10 cellular contexts compared by ENCODE assay signal in genomic region chr10:89534826-89535166, GRCh38. TPM values are rescaled to one million over a fixed set of nuclear protein-coding genes. Genes with fewer than 3 reads are reported as not detected.
DNase-seq lines count a peak whose midpoint lies in the region; ATAC-seq and TF ChIP-seq lines count a peak whose summit lies in the region.
"Had no signal": no experiment of that assay in that cellular context is flagged by ENCODE, and none has a peak within 500 bp of the region (broad histone marks: within the 10 kb centered on the region; RNA-seq: fewer than 3 reads in every experiment).

No MANE protein-coding gene starts in this region.

- DNase-seq in activated CD4-positive, alpha-beta T cell treated with anti-CD3 and anti-CD28 coated beads for 36 hours = no peak
- DNase-seq in activated CD4-positive, alpha-beta T cell treated with anti-CD3 and anti-CD28 coated beads for 48 hours = no peak
- DNase-seq in body of pancreas = no peak
- no peak for DNase-seq in kidney epithelial cell (ENCODE audit: low read depth)
- no peak for DNase-seq in stimulated activated CD4-positive, alpha-beta T cell treated with anti-CD3 and anti-CD28 coated beads, Interleukin-4, amount 100 ng/mL, for 1 hour
- no peak for DNase-seq in COR-L47 (lab: John Stamatoyannopoulos, UW)
- DNase-seq: stimulated activated naive CD4-positive, alpha-beta T cell had no signal

- CTCF ChIA-PET in activated CD4-positive, alpha-beta T cell treated with anti-CD3 and anti-CD28 coated beads for 36 hours (lab: Charles Lee) = interaction anchor here (0.8 kb wide), 1 partner anchor 714 kb away, joined by 3 read pairs; no protein-coding TSS in a partner anchor

- no peak for TF ChIP-seq POLR2A in body of pancreas (IDR thresholded peaks at IDR 0.05)

- H3K4me1 ChIP-seq in body of pancreas (peaks cover 26% of the 10 kb centered on the region), subcutaneous abdominal adipose tissue (ENCODE audit: control insufficient read depth in 5 of 5, insufficient read depth in 5 of 5, low read length in 5 of 5) (peaks cover 0 to 12% (median 11%) of the 10 kb centered on the region in 5 donors)

- POLR2A ChIA-PET in activated CD4-positive, alpha-beta T cell treated with anti-CD3 and anti-CD28 coated beads for 36 hours (lab: Charles Lee) = no interaction called here

- H3K27ac Mint-ChIP-seq in activated CD4-positive, alpha-beta T cell treated with anti-CD3 and anti-CD28 coated beads for 36 hours = no peak overlapping the region

- WGBS in body of pancreas, 2 donors = 9 to 11% methylated on average over 8 of the region's 8 CpGs

- intact Hi-C loops in activated CD4-positive, alpha-beta T cell treated with anti-CD3 and anti-CD28 coated beads for 36 hours (cut with DNase I, micrococcal nuclease) = no loop called here
- intact Hi-C loops in body of pancreas (cut with DNase I) = no loop called here

- TF ChIP-seq CTCF in body of pancreas (IDR thresholded peaks at IDR 0.05) = no peak
- no peak for TF ChIP-seq CTCF in kidney epithelial cell (IDR thresholded peaks at IDR 0.05; ENCODE audit: insufficient read depth, low read length, poor library complexity, severe bottlenecking)

- peaks cover 63% of the 10 kb centered on the region for H3K27me3 Mint-ChIP-seq in activated CD4-positive, alpha-beta T cell treated with anti-CD3 and anti-CD28 coated beads for 36 hours

- H3K36me3 ChIP-seq in body of pancreas (replicated peaks in 1 of 2; ENCODE audit: insufficient read depth in 1 of 2, low read depth in 2 of 2) = no peaks in the 10 kb centered on the region
- no peaks in the 10 kb centered on the region for H3K36me3 ChIP-seq in kidney epithelial cell (ENCODE audit: control insufficient read depth, insufficient read depth, low read length)
- H3K36me3 ChIP-seq in subcutaneous abdominal adipose tissue (ENCODE audit: control insufficient read depth in 5 of 5, insufficient read depth in 5 of 5, low read length in 5 of 5) = no peaks in the 10 kb centered on the region

- peak overlapping the region; percentile 48 for H3K4me3 ChIP-seq in body of pancreas
- peak overlapping the region; percentile 54 for H3K4me3 ChIP-seq in kidney epithelial cell (ENCODE audit: low read depth, low read length)
- peak overlapping the region in 4 of 5 donors; percentile 36 to 56 (median 45) for H3K4me3 ChIP-seq in subcutaneous abdominal adipose tissue (ENCODE audit: low read depth in 1 of 5, low read length in 5 of 5)

- no peaks in the 10 kb centered on the region for H3K9me3 Mint-ChIP-seq in activated CD4-positive, alpha-beta T cell treated with anti-CD3 and anti-CD28 coated beads for 36 hours (ENCODE audit: low read depth)

- no peaks in the 10 kb centered on the region for H3K36me3 Mint-ChIP-seq in activated CD4-positive, alpha-beta T cell treated with anti-CD3 and anti-CD28 coated beads for 36 hours (ENCODE audit: low read depth)

- peak overlapping the region; percentile 19 for H3K4me3 Mint-ChIP-seq in activated CD4-positive, alpha-beta T cell treated with anti-CD3 and anti-CD28 coated beads for 36 hours

- peaks cover 11% of the 10 kb centered on the region for H3K4me1 Mint-ChIP-seq in activated CD4-positive, alpha-beta T cell treated with anti-CD3 and anti-CD28 coated beads for 36 hours

- no peak overlapping the region for H3K9ac ChIP-seq in subcutaneous abdominal adipose tissue (ENCODE audit: low read length in 5 of 5)

- no peak for ATAC-seq in activated CD4-positive, alpha-beta T cell treated with anti-CD3 and anti-CD28 coated beads for 36 hours
- no peak for ATAC-seq in body of pancreas
- no peak for ATAC-seq in HG02571 (IDR thresholded peaks at IDR 0.05; ENCODE audit: unreplicated experiment)

- H3K9me3 ChIP-seq in body of pancreas (no peaks in the 10 kb centered on the region), subcutaneous abdominal adipose tissue (ENCODE audit: control insufficient read depth in 5 of 5, low read length in 5 of 5) (no peaks in the 10 kb centered on the region)

- H3K27me3 ChIP-seq in body of pancreas (no peaks in the 10 kb centered on the region), kidney epithelial cell (ENCODE audit: control insufficient read depth, insufficient read depth, low read length) (peaks cover 7% of the 10 kb centered on the region), subcutaneous abdominal adipose tissue (ENCODE audit: control insufficient read depth in 5 of 5, insufficient read depth in 4 of 5, low read length in 5 of 5) (peaks cover 12 to 33% (median 15%) of the 10 kb centered on the region in 5 donors)

- H3K27ac ChIP-seq in body of pancreas (peak overlapping the region; percentile 73 to 92 (median 86)), subcutaneous abdominal adipose tissue (ENCODE audit: low read depth, low read length) (no peak overlapping the region)
- H3K27ac ChIP-seq: skin epidermis had no signal

RNA-seq across cellular contexts. Expression of gene SLC16A12, which starts 0.6 kb away (rescaled TPM):
- total RNA-seq in activated CD4-positive, alpha-beta T cell treated with anti-CD3 and anti-CD28 coated beads for 36 hours = not detected
- total RNA-seq in body of pancreas (10 to 100 TPM; 19.5 to 26.7 TPM), kidney epithelial cell (0.75 and 0.96 TPM in 2 replicates)

Comparison
In these comparisons a context has a peak if more than half of its experiments do, and no peak if none do; other contexts are left out.
1. RNA of gene SLC16A12, which starts 0.6 kb away (total RNA-seq): 19.5 to 26.7 TPM in body of pancreas; 0.75 to 0.96 TPM in kidney epithelial cell and not detected in activated CD4-positive, alpha-beta T cell treated with anti-CD3 and anti-CD28 coated beads for 36 hours; every median in the first group is over 10 times any median in the second.
2. Peak in every context shown above with its lines, with median percentiles within 50 percentile points of each other: H3K4me3 ChIP-seq.